9 cellular contexts compared by ENCODE assay signal in the genomic region with DNA sequence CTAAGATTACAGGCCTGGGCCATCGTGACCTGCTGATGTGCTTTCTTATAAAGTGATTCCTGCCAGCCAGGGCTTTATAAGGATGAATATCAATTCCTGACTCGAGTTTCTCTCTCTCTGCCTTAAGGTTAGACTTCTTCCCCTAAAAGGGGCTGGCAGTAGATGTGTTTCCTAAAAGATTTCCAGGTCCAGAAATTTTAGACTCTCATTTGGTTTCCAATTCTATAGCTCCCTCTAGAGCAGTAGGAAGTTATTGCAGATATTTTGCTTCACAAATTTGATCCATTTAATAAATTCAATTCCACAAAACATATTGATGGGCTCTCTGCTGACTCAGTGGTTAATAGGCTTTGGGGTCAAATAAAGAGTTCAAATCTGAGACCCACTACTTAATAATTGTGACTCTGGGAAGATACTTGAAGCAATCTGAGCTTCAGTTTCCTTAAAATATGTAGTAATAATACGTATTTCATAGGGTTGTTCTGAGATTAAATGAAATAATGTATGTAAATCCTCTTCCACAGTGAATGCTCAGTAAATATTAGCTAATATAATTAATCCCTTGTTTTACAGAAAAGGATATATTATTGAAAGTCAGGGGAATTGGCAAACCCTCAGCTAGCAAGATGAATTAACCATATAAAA. TPM values are rescaled to one million over a fixed set of nuclear protein-coding genes. Genes with fewer than 3 reads are reported as not detected.
DNase-seq lines count a peak whose midpoint lies in the region; ATAC-seq and TF ChIP-seq lines count a peak whose summit lies in the region.
"Had no signal": no experiment of that assay in that cellular context is flagged by ENCODE, and none has a peak within 500 bp of the region (broad histone marks: within the 10 kb centered on the region; RNA-seq: fewer than 3 reads in every experiment).

No MANE protein-coding gene starts in this region.

- H3K36me3 Mint-ChIP-seq in chondrocyte (ENCODE audit: low read depth) = no peaks in the 10 kb centered on the region

- CTCF ChIA-PET in Panc1 (lab: Charles Lee) = interaction anchor here (0.6 to 4.8 kb wide), 9 partner anchors 10 to 117 kb away, joined by 3 to 51 read pairs (median 7); a partner anchor contains a TSS

- H3K27me3 Mint-ChIP-seq in chondrocyte (ENCODE audit: low read depth) = no peaks in the 10 kb centered on the region

- H3K4me1 Mint-ChIP-seq in chondrocyte (ENCODE audit: low read depth) = no peaks in the 10 kb centered on the region

- no peaks in the 10 kb centered on the region for H3K9me3 Mint-ChIP-seq in chondrocyte (ENCODE audit: low read depth)

- DNase-seq in COLO829 (ENCODE audit: low spot score) = peak; percentile 50
- DNase-seq in HS-27A (ENCODE audit: low read depth) = peak; percentile 33
- DNase-seq in Panc1 (ENCODE audit: low read depth, low spot score) = no peak
- no peak for DNase-seq in chondrocyte (ENCODE audit: low spot score)
- no peak for DNase-seq in lower lobe of right lung
- no peak for DNase-seq in stimulated activated CD4-positive, alpha-beta T cell treated with anti-CD3 and anti-CD28 coated beads, Interleukin-15, amount 100 ng/mL, for 24 hours

- H3K9me3 ChIP-seq in Panc1 (ENCODE audit: control insufficient read depth, insufficient read depth, low read depth, low read length) = no peaks in the 10 kb centered on the region
- H3K9me3 ChIP-seq in lower lobe of right lung = no peaks in the 10 kb centered on the region
- H3K9me3 ChIP-seq: SJCRH30 had no signal

- no peak overlapping the region for H3K4me3 Mint-ChIP-seq in chondrocyte (ENCODE audit: unreplicated experiment)

- POLR2A ChIA-PET in Panc1 (lab: Charles Lee) = interaction anchor here (0.6 to 1.2 kb wide), 3 partner anchors 10 to 26 kb away, joined by 3 to 7 read pairs (median 3); no protein-coding TSS in a partner anchor

- no TSS peak for BruUV-seq in Panc1 (replicated peaks; lab: Mats Ljungman, UMichigan)

- H3K4me3 ChIP-seq in Panc1 (ENCODE audit: low read depth in 2 of 2, low read length in 2 of 2) = no peak overlapping the region
- H3K4me3 ChIP-seq in lower lobe of right lung = no peak overlapping the region
- H3K4me3 ChIP-seq: SJCRH30 had no signal

- H3K27ac ChIP-seq in Panc1 (ENCODE audit: low read length) = no peak overlapping the region
- no peak overlapping the region for H3K27ac ChIP-seq in lower lobe of right lung
- H3K27ac ChIP-seq: SJCRH30 had no signal

- intact Hi-C loops in Panc1 (cut with micrococcal nuclease; ENCODE audit: unreplicated experiment) (loop anchor here (5.0 to 10.0 kb wide), 2 partner anchors 76 to 144 kb away; a partner anchor contains a TSS), lower lobe of right lung (cut with DNase I) (loop anchor here (10.0 kb wide), 1 partner anchor 74 kb away; a partner anchor contains a TSS)

- H3K27me3 ChIP-seq in Panc1 (ENCODE audit: control insufficient read depth, insufficient read depth, low read length) (no peaks in the 10 kb centered on the region), lower lobe of right lung (ENCODE audit: low read depth) (no peaks in the 10 kb centered on the region)
- H3K27me3 ChIP-seq: SJCRH30 had no signal

- ATAC-seq in Panc1 (no peak), lower lobe of right lung (peak; percentile 67 to 81), GM19395 (IDR thresholded peaks at IDR 0.05; ENCODE audit: unreplicated experiment) (no peak), HG03108 (IDR thresholded peaks at IDR 0.05; ENCODE audit: unreplicated experiment) (no peak)

- no peak overlapping the region for H3K27ac Mint-ChIP-seq in chondrocyte (ENCODE audit: unreplicated experiment)

- in situ Hi-C loops in Panc1 (cut with HindIII; ENCODE audit: low pct_unique_long_range_greater_than_20kb, low sequenced_read_pairs) = no loop called here

- H3K4me1 ChIP-seq in Panc1 (ENCODE audit: control insufficient read depth, insufficient read depth, low read length) (peaks cover 19% of the 10 kb centered on the region), lower lobe of right lung (peaks cover 20% of the 10 kb centered on the region)

- TF ChIP-seq CTCF in Panc1 (IDR thresholded peaks at IDR 0.05) (peak; percentile 83), chondrocyte (IDR thresholded peaks at IDR 0.05) (peak; percentile 88), lower lobe of right lung (IDR thresholded peaks at IDR 0.05) (peak; percentile 70)

- no peaks in the 10 kb centered on the region for H3K36me3 ChIP-seq in Panc1 (ENCODE audit: control insufficient read depth, insufficient read depth, low read length)
- no peaks in the 10 kb centered on the region for H3K36me3 ChIP-seq in lower lobe of right lung
- H3K36me3 ChIP-seq: SJCRH30 had no signal

RNA-seq across cellular contexts. Expression of a gene that starts 2.1 kb away (rescaled TPM):
- total RNA-seq in Panc1 (2021; ENCODE audit: unreplicated experiment) (16.7 TPM), chondrocyte (9.7 to 16.6 TPM (median 12.9 TPM) in 3 replicates), lower lobe of right lung (27.2 TPM)
- polyA plus RNA-seq in Panc1 (2012; ENCODE audit: insufficient read length) = 14.9 TPM

RNA-seq across cellular contexts. Expression of a gene that starts 27.1 kb away (rescaled TPM):
- 914 TPM for total RNA-seq in Panc1 (2021; ENCODE audit: unreplicated experiment)
- polyA plus RNA-seq in Panc1 (2012; ENCODE audit: insufficient read length) = 836 TPM
- 496 to 595 TPM (median 582 TPM) in 3 replicates for total RNA-seq in chondrocyte
- total RNA-seq in lower lobe of right lung = 4,741 TPM

RNA-seq across cellular contexts. Expression of a gene that starts 27.3 kb away (rescaled TPM):
- total RNA-seq in Panc1 (2021; ENCODE audit: unreplicated experiment) (0.49 TPM), chondrocyte (not detected in 3 replicates), lower lobe of right lung (4.5 TPM)
- not detected for polyA plus RNA-seq in Panc1 (2012; ENCODE audit: insufficient read length)
- total RNA-seq: SJCRH30 had no signal

Comparison
In these comparisons a context has a peak if more than half of its experiments do, and no peak if none do; other contexts are left out.
1. DNase-seq: peak in COLO829 (single experiment) and HS-27A (single experiment); none in Panc1 (single experiment), chondrocyte (single experiment), lower lobe of right lung (single experiment) and stimulated activated CD4-positive, alpha-beta T cell treated with anti-CD3 and anti-CD28 coated beads, Interleukin-15, amount 100 ng/mL, for 24 hours (single experiment).
2. ATAC-seq: peak in lower lobe of right lung (2 of 2); none in Panc1 (single experiment), GM19395 (single experiment) and HG03108 (single experiment).
3. Peak in every context shown above with its lines, with median percentiles within 50 percentile points of each other: CTCF ChIP-seq.